In genomic region chr1:63817700-63818099, GRCh38 we compare ENCODE assay signal across 15 cellular contexts. TPM values are rescaled to one million over a fixed set of nuclear protein-coding genes. Genes with fewer than 3 reads are reported as not detected.
A peak's percentile ranks its signal among the peaks of the same experiment; 100 is the strongest.
DNase-seq lines count a peak whose midpoint lies in the region; ATAC-seq and TF ChIP-seq lines count a peak whose summit lies in the region.
"Had no signal": no experiment of that assay in that cellular context is flagged by ENCODE, and none has a peak within 500 bp of the region (broad histone marks: within the 10 kb centered on the region; RNA-seq: fewer than 3 reads in every experiment).

No MANE protein-coding gene starts in this region.

- H3K36me3 Mint-ChIP-seq in brain: peaks cover 19% of the 10 kb centered on the region
- H3K36me3 Mint-ChIP-seq in osteocyte (ENCODE audit: unreplicated experiment): no peaks in the 10 kb centered on the region

- peak overlapping the region; percentile 33 for H3K4me3 ChIP-seq in BE2C (ENCODE audit: low read depth, low read length)
- no peak overlapping the region for H3K4me3 ChIP-seq in HUES64 (ENCODE audit: low read length)

- TF ChIP-seq CTCF in BE2C (IDR thresholded peaks at IDR 0.05; ENCODE audit: low read depth, low read length) (no peak), brain (conservative IDR thresholded peaks at IDR 0.05) (no peak), osteocyte (IDR thresholded peaks at IDR 0.05) (no peak)

- no peak for ATAC-seq in GM19035 (IDR thresholded peaks at IDR 0.05; ENCODE audit: unreplicated experiment)
- ATAC-seq in GM18498 (IDR thresholded peaks at IDR 0.05; ENCODE audit: unreplicated experiment): no peak
- ATAC-seq: Right ventricle myocardium inferior had no signal

- no peaks in the 10 kb centered on the region for H3K9me3 ChIP-seq in BE2C
- H3K9me3 ChIP-seq in HUES64 (ENCODE audit: insufficient read depth, low read depth, low read length): peaks cover 19% of the 10 kb centered on the region

- peak overlapping the region; percentile 31 to 82 (median 50) for H3K27ac Mint-ChIP-seq in brain
- H3K27ac Mint-ChIP-seq in osteocyte (ENCODE audit: unreplicated experiment): peak overlapping the region; percentile 23
- H3K27ac Mint-ChIP-seq: IgD-negative memory B cell had no signal

- DNase-seq in BE2C (no peak), osteocyte (ENCODE audit: extremely low spot score, unreplicated experiment) (no peak), NCI-H2196 treated with DMSO at 0.1 percent for 48 hours (lab: John Stamatoyannopoulos, UW; ENCODE audit: unreplicated experiment) (no peak), MV-4-11 (lab: John Stamatoyannopoulos, UW) (no peak)
- DNase-seq: H7; NCI-H1436 treated with DMSO at 0.1 percent for 48 hours; NCI-H2227 treated with DMSO at 0.1 percent for 48 hours; NCI-H526; NK-92 treated with Interleukin-12 subunit alpha and Interleukin-12 subunit beta, amount 100 ng/mL, for 24 hours had no signal

- H3K27me3 Mint-ChIP-seq in brain (no peaks in the 10 kb centered on the region), osteocyte (ENCODE audit: unreplicated experiment) (no peaks in the 10 kb centered on the region)

- H3K4me1 ChIP-seq in BE2C (no peaks in the 10 kb centered on the region), HUES64 (ENCODE audit: insufficient read depth, low read length) (peaks cover 50% of the 10 kb centered on the region)

- peaks cover 39% of the 10 kb centered on the region for H3K4me1 Mint-ChIP-seq in brain
- peaks cover 54% of the 10 kb centered on the region for H3K4me1 Mint-ChIP-seq in osteocyte (ENCODE audit: unreplicated experiment)
- H3K4me1 Mint-ChIP-seq: IgD-negative memory B cell had no signal

- H3K27me3 ChIP-seq in BE2C: no peaks in the 10 kb centered on the region
- H3K27me3 ChIP-seq in HUES64 (ENCODE audit: insufficient read depth, low read length): no peaks in the 10 kb centered on the region

- H3K4me3 Mint-ChIP-seq in brain (no peak overlapping the region), osteocyte (ENCODE audit: unreplicated experiment) (no peak overlapping the region)
- H3K4me3 Mint-ChIP-seq: IgD-negative memory B cell had no signal

- H3K27ac ChIP-seq in HUES64 (ENCODE audit: low read depth, low read length): 0 out of 2 replicates have a peak overlapping the region, but pooled peaks have one; percentile 9

- 60% methylated on average over 6 of the region's 6 CpGs for WGBS in HUES64

- no peaks in the 10 kb centered on the region for H3K36me3 ChIP-seq in BE2C
- 0 out of 2 replicates have a peak, but pooled peaks cover 5% of the 10 kb centered on the region for H3K36me3 ChIP-seq in HUES64 (ENCODE audit: insufficient read depth, low read length)

- no peak overlapping the region for H3K9ac ChIP-seq in HUES64 (ENCODE audit: low read depth, low read length)

- peaks cover 5 to 20% (median 12%) of the 10 kb centered on the region in 5 experiments for H3K9me3 Mint-ChIP-seq in brain
- H3K9me3 Mint-ChIP-seq in osteocyte (ENCODE audit: unreplicated experiment): no peaks in the 10 kb centered on the region

RNA-seq across cellular contexts. Expression of gene ROR1, which starts 43.9 kb away (rescaled TPM):
- 3.5 TPM for polyA plus RNA-seq in BE2C (2012; ENCODE audit: insufficient read depth, insufficient read length, low read depth)
- polyA plus RNA-seq in HUES64 (2013, experiment 1 of 2): 48.4 TPM
- polyA plus RNA-seq in HUES64 (2013, experiment 2 of 2): 42.9 TPM
- polyA plus RNA-seq in brain (ENCODE audit: insufficient read depth, low read depth, low replicate concordance): 0.80 TPM
- total RNA-seq in osteocyte: 20.6 and 21.8 TPM in 2 replicates
